Comparison of ENCODE assay signal across 1 cellular context in the genomic region with DNA sequence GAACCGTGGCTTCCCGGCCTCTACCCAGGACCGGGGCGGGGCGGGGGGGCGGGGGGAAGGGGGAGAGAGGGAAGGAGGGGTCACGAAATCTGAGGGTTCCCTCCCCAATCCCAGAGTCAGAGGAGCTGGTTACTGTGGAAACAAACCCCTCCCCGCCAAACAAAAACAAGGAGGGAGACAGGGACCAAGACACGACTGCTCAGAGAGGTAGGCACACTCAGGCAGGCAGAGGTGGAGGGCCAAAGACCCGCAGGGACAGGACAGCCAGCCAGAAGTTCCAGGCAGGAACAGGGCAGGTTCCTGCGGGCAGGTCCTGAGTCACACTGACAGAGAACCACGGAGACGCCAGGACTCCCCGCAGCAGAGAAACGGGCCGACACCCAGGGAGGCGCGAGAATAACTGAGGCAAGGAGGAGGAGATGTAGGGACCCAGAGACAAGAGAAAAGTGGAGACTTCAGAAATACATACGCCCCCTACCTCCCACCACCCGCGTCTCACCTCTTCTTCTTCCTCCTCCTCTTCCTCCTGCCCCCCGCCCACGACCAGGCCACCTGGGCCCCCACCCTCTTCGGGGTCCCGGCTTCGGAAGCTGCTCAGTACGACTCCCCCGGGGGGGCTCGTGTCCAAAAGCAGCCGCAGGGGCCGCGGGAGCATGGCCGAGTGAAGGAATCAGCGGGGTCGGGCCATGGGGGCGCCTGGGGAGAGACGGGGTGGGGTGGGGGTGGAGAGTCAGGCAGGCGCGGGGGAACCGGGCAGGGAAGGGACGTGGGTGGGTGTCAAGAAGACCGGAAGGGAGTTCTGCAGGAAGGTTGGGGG.
TF ChIP-seq lines count a peak whose summit lies in the region.

No MANE protein-coding gene starts in this region.

TF ChIP-seq in K562, 482 proteins besides CTCF, POLR2A, EP300 and RAD21 (continued from another document and continues in another):
- TF ChIP-seq MNT (conservative IDR thresholded peaks at IDR 0.05) (peak; percentile 6 to 69; a peak in 2 of 4 replicates), RFX1 (IDR thresholded peaks at IDR 0.05) (peak; percentile 80), ZNF12 (CRISPR knock-in tag; IDR thresholded peaks at IDR 0.05) (no peak), FIP1L1 (IDR thresholded peaks at IDR 0.05; ENCODE audit: low read depth, low read length, poor library complexity, severe bottlenecking) (no peak), ZNF384 (IDR thresholded peaks at IDR 0.05; ENCODE audit: low read depth, low read length) (no peak), MIER1 (IDR thresholded peaks at IDR 0.05; ENCODE audit: low read depth) (peak; percentile 60; the same call in 1 of the 2 replicates), POU5F1 (IDR thresholded peaks at IDR 0.05; ENCODE audit: borderline replicate concordance, low read depth, low read length, partially characterized antibody) (no peak), LARP7 (IDR thresholded peaks at IDR 0.05) (peak; percentile 67; the same call in 1 of the 2 replicates), ATF7 (IDR thresholded peaks at IDR 0.05) (0 out of 2 replicates have a peak, but pooled peaks have one; percentile 17), GATAD2A (IDR thresholded peaks at IDR 0.05) (0 out of 2 replicates have a peak, but pooled peaks have one; percentile 23), CREM (IDR thresholded peaks at IDR 0.05; ENCODE audit: low read depth) (peak; percentile 42; the same call in 1 of the 2 replicates), PCBP2 (IDR thresholded peaks at IDR 0.05; ENCODE audit: low read depth, low read length, poor library complexity, severe bottlenecking) (no peak), HDAC1 (IDR thresholded peaks at IDR 0.05) (peak in 1 of 2 experiments; percentile 94; a peak in 2 of 4 replicates), GABPB1 (CRISPR knock-in tag; IDR thresholded peaks at IDR 0.05) (peak; percentile 31; the same call in 1 of the 2 replicates), IFI16 (CRISPR knock-in tag; IDR thresholded peaks at IDR 0.05) (no peak), PURB (CRISPR knock-in tag; IDR thresholded peaks at IDR 0.05; ENCODE audit: low read depth) (no peak), ZC3H8 (IDR thresholded peaks at IDR 0.05) (peak; percentile 30; the same call in 1 of the 2 replicates), ESRRB (CRISPR knock-in tag; IDR thresholded peaks at IDR 0.05; ENCODE audit: borderline replicate concordance) (no peak), ZNF830 (CRISPR knock-in tag; IDR thresholded peaks at IDR 0.05) (peak; percentile 86; the same call in 1 of the 2 replicates), ZNF778 (CRISPR knock-in tag; IDR thresholded peaks at IDR 0.05) (no peak), ESRRA (IDR thresholded peaks at IDR 0.05; ENCODE audit: borderline replicate concordance, low read depth) (0 out of 2 replicates have a peak, but pooled peaks have one; percentile 26), YY1 (IDR thresholded peaks at IDR 0.05; ENCODE audit: borderline replicate concordance in 1 of 3, control insufficient read depth in 1 of 3, extremely low read depth in 1 of 3, insufficient read depth in 3 of 3, insufficient read length in 1 of 3, insufficient replicate concordance in 2 of 3, low read depth in 1 of 3, low read length in 2 of 3) (peak in 1 of 3 experiments; percentile 40), MECOM (CRISPR knock-in tag; IDR thresholded peaks at IDR 0.05) (peak; percentile 58; the same call in 1 of the 2 replicates), ZNF609 (CRISPR knock-in tag; IDR thresholded peaks at IDR 0.05; ENCODE audit: borderline replicate concordance) (peak; percentile 46; the same call in 1 of the 2 replicates), ZFX (CRISPR knock-in tag; IDR thresholded peaks at IDR 0.05) (peak; percentile 42), MITF (IDR thresholded peaks at IDR 0.05) (no peak), ZNF584 (CRISPR knock-in tag; IDR thresholded peaks at IDR 0.05; ENCODE audit: low read depth) (no peak; the same call in 1 of the 2 replicates), RB1 (IDR thresholded peaks at IDR 0.05; ENCODE audit: low read depth) (peak; percentile 62; the same call in 1 of the 2 replicates), LEF1 (IDR thresholded peaks at IDR 0.05) (peak; percentile 57; the same call in 1 of the 2 replicates), MTA3 (IDR thresholded peaks at IDR 0.05; ENCODE audit: borderline replicate concordance) (peak; percentile 65; the same call in 1 of the 2 replicates), KLF13 (tag; IDR thresholded peaks at IDR 0.05; ENCODE audit: borderline replicate concordance, low read depth) (no peak), ARID4B (CRISPR knock-in tag; IDR thresholded peaks at IDR 0.05) (peak; percentile 59; the same call in 1 of the 2 replicates), ZNF165 (CRISPR knock-in tag; IDR thresholded peaks at IDR 0.05; ENCODE audit: borderline replicate concordance) (no peak), TSC22D4 (tag; IDR thresholded peaks at IDR 0.05) (no peak), MAZ (CRISPR knock-in tag; conservative IDR thresholded peaks at IDR 0.05 in 1 of 2, IDR thresholded peaks at IDR 0.05 in 1 of 2) (no peak; a peak in 2 of 4 replicates), CBX3 (IDR thresholded peaks at IDR 0.05; ENCODE audit: borderline replicate concordance in 1 of 2, low read length in 2 of 2) (0 out of 3 replicates have a peak, but pooled peaks of 1 of the 2 experiments have one; percentile 12), ZNF316 (IDR thresholded peaks at IDR 0.05) (peak; percentile 52), RBM17 (IDR thresholded peaks at IDR 0.05; ENCODE audit: borderline replicate concordance, low read depth, low read length) (no peak), MXI1 (IDR thresholded peaks at IDR 0.05; ENCODE audit: low read depth, low read length) (peak; percentile 18; the same call in 1 of the 2 replicates), POLR2AphosphoS5 (IDR thresholded peaks at IDR 0.05; ENCODE audit: control insufficient read depth, insufficient read depth, low read depth, low read length) (peak; percentile 50; the same call in 1 of the 2 replicates)
- TF ChIP-seq, protein P1, sequence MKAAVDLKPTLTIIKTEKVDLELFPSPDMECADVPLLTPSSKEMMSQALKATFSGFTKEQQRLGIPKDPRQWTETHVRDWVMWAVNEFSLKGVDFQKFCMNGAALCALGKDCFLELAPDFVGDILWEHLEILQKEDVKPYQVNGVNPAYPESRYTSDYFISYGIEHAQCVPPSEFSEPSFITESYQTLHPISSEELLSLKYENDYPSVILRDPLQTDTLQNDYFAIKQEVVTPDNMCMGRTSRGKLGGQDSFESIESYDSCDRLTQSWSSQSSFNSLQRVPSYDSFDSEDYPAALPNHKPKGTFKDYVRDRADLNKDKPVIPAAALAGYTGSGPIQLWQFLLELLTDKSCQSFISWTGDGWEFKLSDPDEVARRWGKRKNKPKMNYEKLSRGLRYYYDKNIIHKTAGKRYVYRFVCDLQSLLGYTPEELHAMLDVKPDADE (conservative IDR thresholded peaks at IDR 0.05; ENCODE audit: control insufficient read depth, low read depth, low read length) = 0 out of 2 replicates have a peak, but pooled peaks have one; percentile 34
- TF ChIP-seq, protein P2, sequence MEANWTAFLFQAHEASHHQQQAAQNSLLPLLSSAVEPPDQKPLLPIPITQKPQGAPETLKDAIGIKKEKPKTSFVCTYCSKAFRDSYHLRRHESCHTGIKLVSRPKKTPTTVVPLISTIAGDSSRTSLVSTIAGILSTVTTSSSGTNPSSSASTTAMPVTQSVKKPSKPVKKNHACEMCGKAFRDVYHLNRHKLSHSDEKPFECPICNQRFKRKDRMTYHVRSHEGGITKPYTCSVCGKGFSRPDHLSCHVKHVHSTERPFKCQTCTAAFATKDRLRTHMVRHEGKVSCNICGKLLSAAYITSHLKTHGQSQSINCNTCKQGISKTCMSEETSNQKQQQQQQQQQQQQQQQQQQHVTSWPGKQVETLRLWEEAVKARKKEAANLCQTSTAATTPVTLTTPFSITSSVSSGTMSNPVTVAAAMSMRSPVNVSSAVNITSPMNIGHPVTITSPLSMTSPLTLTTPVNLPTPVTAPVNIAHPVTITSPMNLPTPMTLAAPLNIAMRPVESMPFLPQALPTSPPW (CRISPR knock-in tag; IDR thresholded peaks at IDR 0.05) = peak; percentile 98
- TF ChIP-seq, protein P3, sequence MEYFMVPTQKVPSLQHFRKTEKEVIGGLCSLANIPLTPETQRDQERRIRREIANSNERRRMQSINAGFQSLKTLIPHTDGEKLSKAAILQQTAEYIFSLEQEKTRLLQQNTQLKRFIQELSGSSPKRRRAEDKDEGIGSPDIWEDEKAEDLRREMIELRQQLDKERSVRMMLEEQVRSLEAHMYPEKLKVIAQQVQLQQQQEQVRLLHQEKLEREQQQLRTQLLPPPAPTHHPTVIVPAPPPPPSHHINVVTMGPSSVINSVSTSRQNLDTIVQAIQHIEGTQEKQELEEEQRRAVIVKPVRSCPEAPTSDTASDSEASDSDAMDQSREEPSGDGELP (CRISPR knock-in tag; IDR thresholded peaks at IDR 0.05; ENCODE audit: borderline replicate concordance) = 0 out of 2 replicates have a peak, but pooled peaks have one; percentile 10
